ENCODE assay signal across 1 cellular context in the genomic region with DNA sequence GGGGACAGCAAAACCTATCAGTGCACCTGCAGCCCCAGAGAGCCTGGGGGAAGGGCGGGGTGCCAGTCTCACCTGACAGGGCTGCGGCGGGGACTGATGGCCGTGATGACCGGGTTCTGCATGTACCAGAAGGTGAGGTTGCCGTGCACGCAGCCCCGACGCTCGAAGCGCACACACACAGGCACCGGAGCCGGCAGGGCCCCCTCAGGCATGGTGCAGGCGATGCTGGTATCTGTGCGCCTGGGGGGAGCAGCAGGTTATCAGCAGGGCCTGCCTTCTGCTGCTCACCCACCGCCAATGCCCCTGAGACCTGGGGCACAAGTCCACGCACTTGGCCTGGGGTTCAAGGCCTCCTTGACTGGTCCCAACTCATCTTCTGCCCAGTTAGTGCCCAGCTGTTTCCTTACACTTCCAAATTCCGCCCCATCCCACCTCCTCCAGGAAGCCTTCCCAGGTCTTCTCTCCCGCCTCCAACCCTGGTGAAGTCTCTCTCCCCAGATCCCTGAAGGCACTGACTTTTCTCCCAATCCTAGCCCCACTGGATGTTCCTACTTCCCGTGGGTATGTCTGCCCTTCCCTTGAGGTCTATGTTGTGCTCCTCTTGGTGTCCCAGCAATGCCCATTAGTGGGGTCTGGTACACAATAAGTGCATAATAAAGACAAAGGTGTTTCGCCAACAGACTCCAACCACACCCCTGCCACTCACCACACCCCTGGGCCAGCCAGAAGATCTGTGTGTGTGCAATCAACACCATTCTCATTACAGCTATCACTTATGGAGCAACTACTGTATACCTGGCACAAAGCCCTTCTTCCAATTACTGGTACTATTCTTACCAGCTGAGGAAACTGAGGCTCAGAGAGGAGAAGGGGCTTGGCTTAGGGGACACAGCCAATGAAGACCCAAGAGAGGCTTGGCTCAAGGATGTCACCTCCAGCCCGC.
TF ChIP-seq lines count a peak whose summit lies in the region.

No MANE protein-coding gene starts in this region.

TF ChIP-seq in GM23338, 12 proteins besides CTCF, POLR2A, EP300 and RAD21 (continued from another document):
- TF ChIP-seq NANOG (IDR thresholded peaks at IDR 0.05; ENCODE audit: borderline replicate concordance) (no peak), JUNB (IDR thresholded peaks at IDR 0.05; ENCODE audit: unreplicated experiment) (no peak), EZH2phosphoT487 (IDR thresholded peaks at IDR 0.05; ENCODE audit: unreplicated experiment) (no peak)
- TF ChIP-seq, protein P1, sequence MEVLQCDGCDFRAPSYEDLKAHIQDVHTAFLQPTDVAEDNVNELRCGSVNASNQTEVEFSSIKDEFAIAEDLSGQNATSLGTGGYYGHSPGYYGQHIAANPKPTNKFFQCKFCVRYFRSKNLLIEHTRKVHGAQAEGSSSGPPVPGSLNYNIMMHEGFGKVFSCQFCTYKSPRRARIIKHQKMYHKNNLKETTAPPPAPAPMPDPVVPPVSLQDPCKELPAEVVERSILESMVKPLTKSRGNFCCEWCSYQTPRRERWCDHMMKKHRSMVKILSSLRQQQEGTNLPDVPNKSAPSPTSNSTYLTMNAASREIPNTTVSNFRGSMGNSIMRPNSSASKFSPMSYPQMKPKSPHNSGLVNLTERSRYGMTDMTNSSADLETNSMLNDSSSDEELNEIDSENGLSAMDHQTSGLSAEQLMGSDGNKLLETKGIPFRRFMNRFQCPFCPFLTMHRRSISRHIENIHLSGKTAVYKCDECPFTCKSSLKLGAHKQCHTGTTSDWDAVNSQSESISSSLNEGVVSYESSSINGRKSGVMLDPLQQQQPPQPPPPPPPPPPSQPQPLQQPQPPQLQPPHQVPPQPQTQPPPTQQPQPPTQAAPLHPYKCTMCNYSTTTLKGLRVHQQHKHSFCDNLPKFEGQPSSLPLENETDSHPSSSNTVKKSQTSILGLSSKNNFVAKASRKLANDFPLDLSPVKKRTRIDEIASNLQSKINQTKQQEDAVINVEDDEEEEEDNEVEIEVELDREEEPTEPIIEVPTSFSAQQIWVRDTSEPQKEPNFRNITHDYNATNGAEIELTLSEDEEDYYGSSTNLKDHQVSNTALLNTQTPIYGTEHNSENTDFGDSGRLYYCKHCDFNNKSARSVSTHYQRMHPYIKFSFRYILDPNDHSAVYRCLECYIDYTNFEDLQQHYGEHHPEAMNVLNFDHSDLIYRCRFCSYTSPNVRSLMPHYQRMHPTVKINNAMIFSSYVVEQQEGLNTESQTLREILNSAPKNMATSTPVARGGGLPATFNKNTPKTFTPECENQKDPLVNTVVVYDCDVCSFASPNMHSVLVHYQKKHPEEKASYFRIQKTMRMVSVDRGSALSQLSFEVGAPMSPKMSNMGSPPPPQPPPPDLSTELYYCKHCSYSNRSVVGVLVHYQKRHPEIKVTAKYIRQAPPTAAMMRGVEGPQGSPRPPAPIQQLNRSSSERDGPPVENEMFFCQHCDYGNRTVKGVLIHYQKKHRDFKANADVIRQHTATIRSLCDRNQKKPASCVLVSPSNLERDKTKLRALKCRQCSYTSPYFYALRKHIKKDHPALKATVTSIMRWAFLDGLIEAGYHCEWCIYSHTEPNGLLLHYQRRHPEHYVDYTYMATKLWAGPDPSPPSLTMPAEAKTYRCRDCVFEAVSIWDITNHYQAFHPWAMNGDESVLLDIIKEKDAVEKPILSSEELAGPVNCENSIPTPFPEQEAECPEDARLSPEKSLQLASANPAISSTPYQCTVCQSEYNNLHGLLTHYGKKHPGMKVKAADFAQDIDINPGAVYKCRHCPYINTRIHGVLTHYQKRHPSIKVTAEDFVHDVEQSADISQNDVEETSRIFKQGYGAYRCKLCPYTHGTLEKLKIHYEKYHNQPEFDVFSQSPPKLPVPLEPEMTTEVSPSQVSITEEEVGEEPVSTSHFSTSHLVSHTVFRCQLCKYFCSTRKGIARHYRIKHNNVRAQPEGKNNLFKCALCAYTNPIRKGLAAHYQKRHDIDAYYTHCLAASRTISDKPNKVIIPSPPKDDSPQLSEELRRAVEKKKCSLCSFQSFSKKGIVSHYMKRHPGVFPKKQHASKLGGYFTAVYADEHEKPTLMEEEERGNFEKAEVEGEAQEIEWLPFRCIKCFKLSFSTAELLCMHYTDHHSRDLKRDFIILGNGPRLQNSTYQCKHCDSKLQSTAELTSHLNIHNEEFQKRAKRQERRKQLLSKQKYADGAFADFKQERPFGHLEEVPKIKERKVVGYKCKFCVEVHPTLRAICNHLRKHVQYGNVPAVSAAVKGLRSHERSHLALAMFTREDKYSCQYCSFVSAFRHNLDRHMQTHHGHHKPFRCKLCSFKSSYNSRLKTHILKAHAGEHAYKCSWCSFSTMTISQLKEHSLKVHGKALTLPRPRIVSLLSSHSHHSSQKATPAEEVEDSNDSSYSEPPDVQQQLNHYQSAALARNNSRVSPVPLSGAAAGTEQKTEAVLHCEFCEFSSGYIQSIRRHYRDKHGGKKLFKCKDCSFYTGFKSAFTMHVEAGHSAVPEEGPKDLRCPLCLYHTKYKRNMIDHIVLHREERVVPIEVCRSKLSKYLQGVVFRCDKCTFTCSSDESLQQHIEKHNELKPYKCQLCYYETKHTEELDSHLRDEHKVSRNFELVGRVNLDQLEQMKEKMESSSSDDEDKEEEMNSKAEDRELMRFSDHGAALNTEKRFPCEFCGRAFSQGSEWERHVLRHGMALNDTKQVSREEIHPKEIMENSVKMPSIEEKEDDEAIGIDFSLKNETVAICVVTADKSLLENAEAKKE (CRISPR knock-in tag; IDR thresholded peaks at IDR 0.05) = no peak
